10 cellular contexts compared by ENCODE assay signal in the genomic region with DNA sequence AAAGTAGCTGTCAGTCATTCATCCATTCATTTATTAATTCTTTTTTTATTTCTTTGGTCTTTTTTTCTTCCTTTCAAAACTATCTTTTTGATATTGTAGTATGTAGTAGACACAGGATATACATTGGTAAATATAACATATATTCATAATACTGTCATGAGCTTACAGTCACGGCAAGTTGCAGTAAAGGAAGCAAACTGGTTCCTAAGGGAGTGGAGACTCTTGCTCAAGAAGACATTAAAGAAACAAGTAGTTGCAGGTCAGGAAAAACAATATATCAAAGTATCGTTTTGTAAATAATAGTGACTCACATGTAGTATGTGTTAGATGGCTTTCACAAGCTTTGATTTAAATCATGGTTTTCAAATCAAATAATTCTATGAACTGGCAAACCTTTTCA. TPM values are rescaled to one million over a fixed set of nuclear protein-coding genes. Genes with fewer than 3 reads are reported as not detected.
"Had no signal": no experiment of that assay in that cellular context is flagged by ENCODE, and none has a peak within 500 bp of the region (broad histone marks: within the 10 kb centered on the region; RNA-seq: fewer than 3 reads in every experiment).

No MANE protein-coding gene starts in this region.

- H3K9me3 ChIP-seq: HAP-1 had no signal

- FAIRE-seq: HepG2 had no signal

- DNase-seq: GM23248, GOT3, H7, HFFc6 had no signal

- H3K4me1 ChIP-seq: HAP-1 had no signal

- H3K27ac ChIP-seq: GM23248, HL-60 had no signal

- H3K4me3 ChIP-seq: GM23248, HAP-1 had no signal

- ATAC-seq: HCT116, HepG2 had no signal

- H2AFZ ChIP-seq: GM23248 had no signal

- H3K36me3 ChIP-seq: HAP-1 had no signal

RNA-seq across cellular contexts. Expression of a gene that starts 7.5 kb away (rescaled TPM):
- total RNA-seq: GM23248, H4, H7, HepG2, HFFc6, HT1080 had no signal

RNA-seq across cellular contexts. Expression of a gene that starts 27.9 kb away (rescaled TPM):
- total RNA-seq: GM23248, H4, H7, HepG2, HFFc6, HT1080 had no signal

RNA-seq across cellular contexts. Expression of a gene that starts 28.7 kb away (rescaled TPM):
- total RNA-seq: GM23248, H4, H7, HepG2, HFFc6, HT1080 had no signal

RNA-seq across cellular contexts. Expression of a gene that starts 56.3 kb away (rescaled TPM):
- total RNA-seq: GM23248, H4, H7, HepG2, HFFc6, HT1080 had no signal
